ENCODE assay signal across 8 cellular contexts in genomic region chr12:12992418-12993175, GRCh38. TPM values are rescaled to one million over a fixed set of nuclear protein-coding genes. Genes with fewer than 3 reads are reported as not detected.
DNase-seq lines count a peak whose midpoint lies in the region; ATAC-seq, FAIRE-seq and TF ChIP-seq lines count a peak whose summit lies in the region.

No MANE protein-coding gene starts in this region.

- H3K79me2 ChIP-seq in OCI-LY3 (ENCODE audit: low read length), result no peaks in the 10 kb centered on the region
- H3K79me2 ChIP-seq in fibroblast of lung (ENCODE audit: control insufficient read depth, insufficient read depth, low read length), result peaks cover 38% of the 10 kb centered on the region

- H3K9ac ChIP-seq in OCI-LY3 (ENCODE audit: low read length), result no peak overlapping the region
- peak overlapping the region; percentile 37 for H3K9ac ChIP-seq in fibroblast of lung (ENCODE audit: insufficient read depth, low read length)

- peak overlapping the region; percentile 34 for H3K4me2 ChIP-seq in OCI-LY3 (ENCODE audit: low read length)
- peak overlapping the region; percentile 72 for H3K4me2 ChIP-seq in fibroblast of lung (ENCODE audit: extremely low read depth, insufficient read depth, low read length)

- FAIRE-seq in pancreas (lab: Jason Lieb, UNC), result no peak

- no peak overlapping the region for H3K27ac ChIP-seq in OCI-LY3 (ENCODE audit: low read length)
- H3K27ac ChIP-seq in fibroblast of lung (ENCODE audit: insufficient read depth, low read length), result peak overlapping the region; percentile 82
- peak overlapping the region in 2 of 4 donors; percentile 29 to 35 for H3K27ac ChIP-seq in pancreas

- H3K4me3 ChIP-seq in OCI-LY3 (ENCODE audit: low read length) (no peak overlapping the region), fibroblast of lung (replicated peaks in 1 of 4; ENCODE audit: control extremely low read depth in 1 of 4, insufficient read depth in 1 of 4, low read depth in 3 of 4, low read length in 4 of 4) (peak overlapping the region; percentile 20 to 58 (median 42)), pancreas (no peak overlapping the region)

- H3K36me3 ChIP-seq in OCI-LY3 (replicated peaks; ENCODE audit: low read depth, low read length) (no peaks in the 10 kb centered on the region), fibroblast of lung (ENCODE audit: control insufficient read depth, insufficient read depth, low read length) (peaks cover 5% of the 10 kb centered on the region), pancreas (peaks cover 0 to 15% (median 0%) of the 10 kb centered on the region in 3 donors)

- TF ChIP-seq CTCF in OCI-LY3 (IDR thresholded peaks at IDR 0.05; ENCODE audit: low read depth, low read length) (no peak), fibroblast of lung (conservative IDR thresholded peaks at IDR 0.05 in 1 of 2, IDR thresholded peaks at IDR 0.05 in 1 of 2; ENCODE audit: low read depth in 1 of 2, low read length in 2 of 2) (no peak), pancreas (IDR thresholded peaks at IDR 0.05) (no peak)

- peak in 3 of 4 donors; percentile 45 to 72 (median 61) for ATAC-seq in pancreas
- ATAC-seq in GM18519 (IDR thresholded peaks at IDR 0.05; ENCODE audit: low FRiP score, unreplicated experiment), result no peak
- no peak for ATAC-seq in GM19328 (IDR thresholded peaks at IDR 0.05; ENCODE audit: unreplicated experiment)

- H3K27me3 ChIP-seq in OCI-LY3 (ENCODE audit: low read depth, low read length), result peaks cover 58% of the 10 kb centered on the region
- H3K27me3 ChIP-seq in fibroblast of lung (ENCODE audit: control insufficient read depth, insufficient read depth, low read length), result no peaks in the 10 kb centered on the region
- H3K27me3 ChIP-seq in pancreas, result no peaks in the 10 kb centered on the region

- H3K4me1 ChIP-seq in OCI-LY3 (ENCODE audit: low read length) (peaks cover 4% of the 10 kb centered on the region; the same call in 1 of the 2 replicates), fibroblast of lung (ENCODE audit: control insufficient read depth, extremely low read depth, insufficient read depth, low read length) (peaks cover 23% of the 10 kb centered on the region), pancreas (peaks cover 10 to 15% (median 10%) of the 10 kb centered on the region in 3 donors)

- H3K9me3 ChIP-seq in OCI-LY3 (ENCODE audit: insufficient read depth, low read length) (no peaks in the 10 kb centered on the region), fibroblast of lung (ENCODE audit: control insufficient read depth, insufficient read depth, low read depth, low read length) (no peaks in the 10 kb centered on the region), pancreas (no peaks in the 10 kb centered on the region)

- no peaks in the 10 kb centered on the region for H4K20me1 ChIP-seq in OCI-LY3 (ENCODE audit: insufficient read depth, low read length)
- H4K20me1 ChIP-seq in fibroblast of lung (ENCODE audit: control insufficient read depth, extremely low read depth, insufficient read depth, low read length), result no peaks in the 10 kb centered on the region

- WGBS in pancreas, 2 donors, result 74 to 78% methylated on average over 8 of the region's 8 CpGs

- intact Hi-C loops in pancreas (cut with DNase I), result no loop called here

- H2AFZ ChIP-seq in OCI-LY3 (ENCODE audit: low read depth, low read length) (no peak overlapping the region), fibroblast of lung (ENCODE audit: low read length) (no peak overlapping the region)

- peak; percentile 91 for DNase-seq in EH (ENCODE audit: low read depth)
- DNase-seq in fibroblast of lung (ENCODE audit: low read depth in 2 of 2), result peak; percentile 89 to 98
- DNase-seq in pancreas, result no peak
- DNase-seq in SHP77 treated with DMSO at 0.1 percent for 48 hours (lab: John Stamatoyannopoulos, UW), result no peak
- no peak for DNase-seq in NCI-H1417 (lab: John Stamatoyannopoulos, UW)

RNA-seq across cellular contexts. Expression of gene HEBP1, which starts 7.5 kb away (rescaled TPM):
- 23.6 and 33.7 TPM in 2 replicates for total RNA-seq in fibroblast of lung
- 60.0 and 78.2 TPM in 2 replicates for polyA plus RNA-seq in fibroblast of lung
- 98.9 and 153 TPM in 2 replicates for polyA plus RNA-seq in fibroblast of lung (2012)
- 80.3 and 148 TPM in 2 replicates for polyA minus RNA-seq in fibroblast of lung (ENCODE audit: low replicate concordance)
- 10 to 100 TPM; 37.4 to 57.6 (median 49.1) TPM for total RNA-seq in pancreas
- 10 to 100 TPM; 25.8 to 41.6 TPM for polyA plus RNA-seq in pancreas

RNA-seq across cellular contexts. Expression of gene GPRC5D, which starts 40.6 kb away (rescaled TPM):
- total RNA-seq in fibroblast of lung (not detected in 2 replicates), pancreas (under 1 TPM in 1 of 6 donors, not detected in 5; 0.24 TPM)
- polyA plus RNA-seq in fibroblast of lung (0.08 and 0.35 TPM in 2 replicates), pancreas (under 1 TPM; 0.33 to 0.42 TPM)
- polyA plus RNA-seq in fibroblast of lung (2012), result 0.38 TPM in 1 of 2 replicates, not detected in the other
- polyA minus RNA-seq in fibroblast of lung (ENCODE audit: low replicate concordance), result 3.2 and 3.5 TPM in 2 replicates

RNA-seq across cellular contexts. Expression of gene FAM234B, which starts 51.6 kb away (rescaled TPM):
- total RNA-seq in fibroblast of lung (6.7 and 10.4 TPM in 2 replicates), pancreas (1 to 10 TPM; 3.5 to 4.6 (median 4.0) TPM)
- polyA plus RNA-seq in fibroblast of lung (7.1 and 7.3 TPM in 2 replicates), pancreas (1 to 10 TPM; 1.1 to 2.3 TPM)
- polyA plus RNA-seq in fibroblast of lung (2012), result 5.3 and 5.4 TPM in 2 replicates
- 6.7 and 12.2 TPM in 2 replicates for polyA minus RNA-seq in fibroblast of lung (ENCODE audit: low replicate concordance)

Comparison
In these comparisons a context has a peak if more than half of its experiments do, and no peak if none do; other contexts are left out.
1. DNase-seq: peak in EH (single experiment) and fibroblast of lung (2 of 2); none in pancreas (0 of 6), SHP77 treated with DMSO at 0.1 percent for 48 hours (single experiment) and NCI-H1417 (0 of 3).
2. H3K4me3 ChIP-seq: peak in fibroblast of lung (4 of 4); none in OCI-LY3 (single experiment) and pancreas (0 of 4).
3. ATAC-seq: peak in pancreas (3 of 4); none in GM18519 (single experiment) and GM19328 (single experiment).